In genomic region chr9:106883626-106884190, GRCh38 we compare ENCODE assay signal across 15 cellular contexts. TPM values are rescaled to one million over a fixed set of nuclear protein-coding genes. Genes with fewer than 3 reads are reported as not detected.
DNase-seq lines count a peak whose midpoint lies in the region; ATAC-seq, FAIRE-seq and TF ChIP-seq lines count a peak whose summit lies in the region.
"Had no signal": no experiment of that assay in that cellular context is flagged by ENCODE, and none has a peak within 500 bp of the region (broad histone marks: within the 10 kb centered on the region; RNA-seq: fewer than 3 reads in every experiment).

No MANE protein-coding gene starts in this region.

- peak overlapping the region; percentile 61; the same call in 1 of the 2 replicates for H3K27ac Mint-ChIP-seq in GM23338
- H3K27ac Mint-ChIP-seq in immature natural killer cell = no peak overlapping the region
- no peak overlapping the region for H3K27ac Mint-ChIP-seq in CD8-positive, alpha-beta T cell
- H3K27ac Mint-ChIP-seq: activated naive CD4-positive, alpha-beta T cell treated with anti-CD3 and anti-CD28 coated beads for 36 hours had no signal

- no peaks in the 10 kb centered on the region for H3K9me3 ChIP-seq in CD8-positive, alpha-beta T cell (ENCODE audit: low read length)
- H3K9me3 ChIP-seq: heart right ventricle, left ventricle myocardium inferior had no signal

- H3K27ac ChIP-seq in GM23338 (ENCODE audit: low read depth) = no peak overlapping the region
- no peak overlapping the region for H3K27ac ChIP-seq in CD8-positive, alpha-beta T cell (ENCODE audit: low read depth, low read length)
- H3K27ac ChIP-seq: heart right ventricle, left ventricle myocardium inferior, SK-N-MC had no signal

- no peak for DNase-seq in GM23338 (ENCODE audit: low spot score)
- DNase-seq in RPMI7951 (ENCODE audit: low read depth) = peak; percentile 35
- DNase-seq in fibroblast of pulmonary artery (ENCODE audit: low read depth) = peak; percentile 25
- peak; percentile 57 for DNase-seq in renal cortical epithelial cell (ENCODE audit: low read depth)
- no peak for DNase-seq in NCI-H1092 (lab: John Stamatoyannopoulos, UW)
- no peak for DNase-seq in immature natural killer cell
- no peak for DNase-seq in CD8-positive, alpha-beta T cell
- no peak for DNase-seq in GM19239 (ENCODE audit: insufficient read length, low spot score)
- DNase-seq: activated naive CD4-positive, alpha-beta T cell treated with anti-CD3 and anti-CD28 coated beads for 36 hours; heart right ventricle; left ventricle myocardium inferior; stimulated activated naive CD8-positive, alpha-beta T cell treated with anti-CD3 and anti-CD28 coated beads, Interleukin-15, Interleukin-2, amounts not matched to agents 100 U/mL and 50 U/mL, for 24 hours had no signal

- peaks cover 76% of the 10 kb centered on the region for H3K4me1 Mint-ChIP-seq in GM23338
- peaks cover 9 to 16% of the 10 kb centered on the region in 2 donors for H3K4me1 Mint-ChIP-seq in immature natural killer cell
- H3K4me1 Mint-ChIP-seq in CD8-positive, alpha-beta T cell (ENCODE audit: low read depth) = no peaks in the 10 kb centered on the region
- H3K4me1 Mint-ChIP-seq: central memory CD8-positive, alpha-beta T cell had no signal

- no peak for ATAC-seq in GM23338
- no peak for ATAC-seq in CD8-positive, alpha-beta T cell
- ATAC-seq: heart right ventricle; stimulated activated naive CD8-positive, alpha-beta T cell treated with anti-CD3 and anti-CD28 coated beads, Interleukin-15, Interleukin-2, amounts not matched to agents 100 U/mL and 50 U/mL, for 24 hours had no signal

- peaks cover 68% of the 10 kb centered on the region for H3K4me1 ChIP-seq in GM23338 (ENCODE audit: insufficient read depth)
- no peaks in the 10 kb centered on the region for H3K4me1 ChIP-seq in CD8-positive, alpha-beta T cell (ENCODE audit: insufficient read depth, low read length)

- intact Hi-C loops in CD8-positive, alpha-beta T cell (cut with DNase I, micrococcal nuclease) = no loop called here

- peaks cover 100% of the 10 kb centered on the region for H3K79me2 ChIP-seq in GM23338 (replicated peaks; ENCODE audit: insufficient read depth)

- POLR2A ChIA-PET in CD8-positive, alpha-beta T cell (lab: Charles Lee) = no interaction called here

- H3K4me3 Mint-ChIP-seq in GM23338 (no peak overlapping the region), immature natural killer cell (peak overlapping the region in 1 of 5 donors; percentile 10)
- no peak overlapping the region for H3K4me3 Mint-ChIP-seq in CD8-positive, alpha-beta T cell
- H3K4me3 Mint-ChIP-seq: activated naive CD4-positive, alpha-beta T cell treated with anti-CD3 and anti-CD28 coated beads for 36 hours; central memory CD8-positive, alpha-beta T cell; neural crest cell had no signal

- H3K9me2 ChIP-seq in GM23338 (ENCODE audit: insufficient read depth) = 0 out of 2 replicates have a peak, but pooled peaks cover 5% of the 10 kb centered on the region

- no peak for TF ChIP-seq CTCF in GM23338 (conservative IDR thresholded peaks at IDR 0.05; ENCODE audit: low read depth in 2 of 2)
- TF ChIP-seq CTCF in fibroblast of pulmonary artery (IDR thresholded peaks at IDR 0.05; ENCODE audit: low read length, missing control alignments) = no peak
- no peak for TF ChIP-seq CTCF in CD8-positive, alpha-beta T cell (IDR thresholded peaks at IDR 0.05)

- H2AFZ ChIP-seq in GM23338 = no peak overlapping the region

- peak overlapping the region; percentile 5; the same call in 1 of the 2 replicates for H3K4me2 ChIP-seq in GM23338

- no peaks in the 10 kb centered on the region for H3F3A ChIP-seq in GM23338 (replicated peaks; ENCODE audit: low read depth)

- no peaks in the 10 kb centered on the region; the same call in 1 of the 2 replicates for H3K36me3 ChIP-seq in GM23338 (ENCODE audit: insufficient read depth)
- no peaks in the 10 kb centered on the region for H3K36me3 ChIP-seq in CD8-positive, alpha-beta T cell (ENCODE audit: insufficient read depth, low read length)
- H3K36me3 ChIP-seq: heart right ventricle, left ventricle myocardium inferior had no signal

- no peaks in the 10 kb centered on the region for H3K9me3 Mint-ChIP-seq in GM23338
- H3K9me3 Mint-ChIP-seq in immature natural killer cell = peaks cover 0 to 3% (median under 1%) of the 10 kb centered on the region in 6 donors
- H3K9me3 Mint-ChIP-seq in CD8-positive, alpha-beta T cell = no peaks in the 10 kb centered on the region
- H3K9me3 Mint-ChIP-seq: activated naive CD4-positive, alpha-beta T cell treated with anti-CD3 and anti-CD28 coated beads for 36 hours had no signal

- no peak overlapping the region for H3K4me3 ChIP-seq in GM23338
- no peak overlapping the region for H3K4me3 ChIP-seq in fibroblast of pulmonary artery (replicated peaks; ENCODE audit: low read depth, low read length)
- no peak overlapping the region for H3K4me3 ChIP-seq in CD8-positive, alpha-beta T cell (ENCODE audit: low read depth, low read length)
- H3K4me3 ChIP-seq: heart right ventricle, left ventricle myocardium inferior, SK-N-MC had no signal

- H3K27me3 Mint-ChIP-seq in GM23338 (ENCODE audit: insufficient read depth, low read depth, poor library complexity) = no peaks in the 10 kb centered on the region
- no peaks in the 10 kb centered on the region for H3K27me3 Mint-ChIP-seq in immature natural killer cell (ENCODE audit: low read depth in 3 of 3)
- H3K27me3 Mint-ChIP-seq in CD8-positive, alpha-beta T cell (ENCODE audit: low read depth) = no peaks in the 10 kb centered on the region
- H3K27me3 Mint-ChIP-seq: central memory CD8-positive, alpha-beta T cell had no signal

- FAIRE-seq in GM19239 (lab: Jason Lieb, UNC) = no peak

- CTCF ChIA-PET in CD8-positive, alpha-beta T cell (lab: Charles Lee) = no interaction called here

- H3K27me3 ChIP-seq in GM23338 (ENCODE audit: insufficient read depth) = no peaks in the 10 kb centered on the region
- H3K27me3 ChIP-seq in CD8-positive, alpha-beta T cell (ENCODE audit: insufficient read depth, low read length) = no peaks in the 10 kb centered on the region
- H3K27me3 ChIP-seq: heart right ventricle had no signal

- H3K36me3 Mint-ChIP-seq in GM23338 (ENCODE audit: low read depth) (peaks cover 44% of the 10 kb centered on the region), immature natural killer cell (no peaks in the 10 kb centered on the region)
- no peaks in the 10 kb centered on the region for H3K36me3 Mint-ChIP-seq in CD8-positive, alpha-beta T cell

- peaks cover 37% of the 10 kb centered on the region for H4K20me1 ChIP-seq in GM23338 (replicated peaks; ENCODE audit: insufficient read depth)

TF ChIP-seq in GM23338, 12 proteins besides CTCF, POLR2A, EP300 and RAD21 (continues in another document):
- TF ChIP-seq ZNF331 (CRISPR knock-in tag; IDR thresholded peaks at IDR 0.05; ENCODE audit: low read depth) (no peak), EZH2phosphoT487 (IDR thresholded peaks at IDR 0.05; ENCODE audit: unreplicated experiment) (no peak), STAT1 (IDR thresholded peaks at IDR 0.05; ENCODE audit: unreplicated experiment) (no peak), JUNB (IDR thresholded peaks at IDR 0.05; ENCODE audit: unreplicated experiment) (no peak), ZNF114 (CRISPR knock-in tag; IDR thresholded peaks at IDR 0.05) (no peak)

RNA-seq across cellular contexts. Expression of gene ZNF462, which starts 20.7 kb away (rescaled TPM):
- total RNA-seq in GM23338 (2014; rRNA removed; shearing (Covaris generic)) = 87.8 and 101 TPM in 2 replicates
- 31.1 and 40.0 TPM in 2 replicates for polyA plus RNA-seq in GM23338 (2016; fragmentation: Nextera tagmentation; extraction: Ambion mirVana)
- total RNA-seq in RPMI7951 (2014; rRNA removed; shearing (Covaris generic)) = 10.0 and 14.2 TPM in 2 replicates
- 20.7 and 36.1 TPM in 2 replicates for total RNA-seq in renal cortical epithelial cell
- polyA plus RNA-seq in immature natural killer cell = under 1 TPM in 1 of 3 donors, not detected in 2; 0.94 TPM
- total RNA-seq in CD8-positive, alpha-beta T cell = not detected

Comparison
In these comparisons a context has a peak if more than half of its experiments do, and no peak if none do; other contexts are left out.
1. DNase-seq: peak in RPMI7951 (single experiment), fibroblast of pulmonary artery (single experiment) and renal cortical epithelial cell (single experiment); none in GM23338 (single experiment), NCI-H1092 (single experiment), immature natural killer cell (0 of 3), CD8-positive, alpha-beta T cell (0 of 7) and GM19239 (single experiment).